16 cellular contexts compared by ENCODE assay signal in the genomic region with DNA sequence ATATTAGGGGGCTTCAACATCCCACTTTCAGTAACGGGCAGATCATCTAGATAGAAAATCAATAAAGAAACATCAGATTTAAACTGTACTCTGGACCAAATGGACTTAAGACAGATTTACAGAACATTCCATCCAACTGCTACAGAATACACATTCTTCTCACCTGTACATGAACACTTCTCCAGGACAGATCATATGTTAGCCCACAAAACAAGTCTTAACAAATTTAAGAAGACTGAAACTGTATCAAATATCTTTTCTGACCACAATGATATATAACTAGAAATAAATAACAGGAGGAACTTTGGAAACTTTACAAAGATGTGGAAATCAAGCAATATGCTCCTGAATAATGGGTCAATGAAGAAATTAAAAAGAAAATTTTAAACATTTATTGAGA.
A peak's percentile ranks its signal among the peaks of the same experiment; 100 is the strongest.
DNase-seq lines count a peak whose midpoint lies in the region; ATAC-seq, FAIRE-seq and TF ChIP-seq lines count a peak whose summit lies in the region.
"Had no signal": no experiment of that assay in that cellular context is flagged by ENCODE, and none has a peak within 500 bp of the region (broad histone marks: within the 10 kb centered on the region; RNA-seq: fewer than 3 reads in every experiment).

No MANE protein-coding gene starts in this region.

- no peaks in the 10 kb centered on the region for H3K36me3 ChIP-seq in RWPE2 (ENCODE audit: low read depth)
- H3K36me3 ChIP-seq in spleen = peaks cover 0 to 39% (median 16%) of the 10 kb centered on the region in 6 donors

- H3K9me3 ChIP-seq in RWPE2 (ENCODE audit: severe bottlenecking) = no peaks in the 10 kb centered on the region
- H3K9me3 ChIP-seq in spleen = peaks cover 3 to 29% (median 23%) of the 10 kb centered on the region in 8 donors

- TF ChIP-seq POLR2A in GM12892 (IDR thresholded peaks at IDR 0.05; ENCODE audit: low read depth, low read length) (no peak), spleen (IDR thresholded peaks at IDR 0.05) (no peak)

- H3K27me3 ChIP-seq in RWPE2 (ENCODE audit: insufficient read depth, poor library complexity, severe bottlenecking) (no peaks in the 10 kb centered on the region), spleen (replicated peaks in 1 of 7) (no peaks in the 10 kb centered on the region)
- H3K27me3 ChIP-seq: BLaER1 treated with 17β-estradiol and CSF1 and Interleukin-3, amounts not matched to agents 10 nM and 100 nM had no signal

- H3K27ac ChIP-seq in RWPE2 (ENCODE audit: poor library complexity, severe bottlenecking) (no peak overlapping the region), spleen (peak overlapping the region in 6 of 8 donors; percentile 22 to 67 (median 50))
- H3K27ac ChIP-seq: GM23248 had no signal

- DNase-seq in GM12892 (ENCODE audit: insufficient read length) (no peak), RWPE2 (ENCODE audit: low spot score) (no peak), epithelial cell of esophagus (ENCODE audit: low read depth) (peak; percentile 59), spleen (no peak), hepatic stellate cell (ENCODE audit: low spot score) (no peak)
- DNase-seq: ACHN; Calu3; CD4-positive, alpha-beta T cell; DMS 273 treated with DMSO at 0.1 percent for 48 hours; GM23248; IMR-90 had no signal

- FAIRE-seq in GM12892 (lab: Jason Lieb, UNC) = peak; percentile 61
- FAIRE-seq: GM12878 had no signal

- peaks cover 10% of the 10 kb centered on the region for H3K4me1 ChIP-seq in RWPE2 (ENCODE audit: insufficient read depth, poor library complexity, severe bottlenecking)
- peaks cover 0 to 48% (median 16%) of the 10 kb centered on the region in 6 donors for H3K4me1 ChIP-seq in spleen

- intact Hi-C loops in spleen (cut with DNase I; ENCODE audit: low total_unique reads) = no loop called here

- WGBS in spleen, 5 donors = 91 to 95% (median 93%) methylated on average over 1 of the region's 1 CpG

- TF ChIP-seq CTCF in RWPE2 (IDR thresholded peaks at IDR 0.05; ENCODE audit: poor library complexity, severe bottlenecking) = no peak
- TF ChIP-seq CTCF in epithelial cell of esophagus (IDR thresholded peaks at IDR 0.05; ENCODE audit: insufficient read depth, low read depth, low read length, missing control alignments) = no peak
- TF ChIP-seq CTCF in spleen (IDR thresholded peaks at IDR 0.05 in 8 of 11, conservative IDR thresholded peaks at IDR 0.05 in 3 of 11) = no peak

- no peak overlapping the region for H3K4me3 ChIP-seq in RWPE2 (ENCODE audit: severe bottlenecking)
- no peak overlapping the region for H3K4me3 ChIP-seq in epithelial cell of esophagus (ENCODE audit: low read length)
- H3K4me3 ChIP-seq in spleen = no peak overlapping the region
- H3K4me3 ChIP-seq: BLaER1 treated with 17β-estradiol and CSF1 and Interleukin-3, amounts not matched to agents 10 nM and 100 nM; GM12878; GM23248 had no signal

- ATAC-seq in RWPE2 (ENCODE audit: low read depth) = peak; percentile 64
- no peak for ATAC-seq in esophagus mucosa
- no peak for ATAC-seq in HG02642 (IDR thresholded peaks at IDR 0.05; ENCODE audit: poor library complexity, unreplicated experiment)
- ATAC-seq: GM12878, HCT116 had no signal
